In genomic region chr10:129864601-129865126, GRCh38 we compare ENCODE assay signal across 35 cellular contexts.
DNase-seq lines count a peak whose midpoint lies in the region; ATAC-seq and TF ChIP-seq lines count a peak whose summit lies in the region.
"Had no signal": no experiment of that assay in that cellular context is flagged by ENCODE, and none has a peak within 500 bp of the region (broad histone marks: within the 10 kb centered on the region; RNA-seq: fewer than 3 reads in every experiment).

No MANE protein-coding gene starts in this region.

- intact Hi-C loops in Right ventricle myocardium superior (cut with DNase I) (no loop called here), Caco-2 (cut with micrococcal nuclease; ENCODE audit: unreplicated experiment) (no loop called here)

- H4K20me1 ChIP-seq in BLaER1 = no peaks in the 10 kb centered on the region

- H3K9me3 ChIP-seq in right atrium auricular region (no peaks in the 10 kb centered on the region), BLaER1 (no peaks in the 10 kb centered on the region), Caco-2 (no peaks in the 10 kb centered on the region)
- H3K9me3 ChIP-seq: gastrocnemius medialis, mucosa of descending colon, spleen had no signal

- no peak for DNase-seq in Right ventricle myocardium superior
- DNase-seq in right atrium auricular region (ENCODE audit: low spot score) = no peak
- peak; percentile 14 for DNase-seq in dermis blood vessel endothelial cell
- no peak for DNase-seq in neural crest cell (ENCODE audit: low read depth, low spot score)
- DNase-seq in Caco-2 = no peak
- DNase-seq in HPDE6-E6E7 (ENCODE audit: extremely low spot score) = no peak
- DNase-seq in AML-193 (lab: John Stamatoyannopoulos, UW) = no peak
- DNase-seq: activated CD4-positive, alpha-beta T cell treated with anti-CD3 and anti-CD28 coated beads for 4 hours; activated CD8-positive, alpha-beta T cell treated with anti-CD3 and anti-CD28 coated beads, Interleukin-2, amount 10 ng/mL, durations not matched to agents 7 days and 5 days; anterior cingulate cortex; C1 segment of cervical spinal cord; DMS79; effector memory CD8-positive, alpha-beta T cell; gastrocnemius medialis; GDM1; H9; hypothalamus; KBM-7; mammary epithelial cell; MM.1S; mucosa of descending colon; NCI-H1105 treated with DMSO at 0.1 percent for 48 hours; NCI-H2029; NCI-H2227 treated with DMSO at 0.1 percent for 48 hours; NCI-H526; nephron progenitor cell; PC-9; retina; SHP77; spleen; stimulated activated CD4-positive, alpha-beta T cell treated with anti-CD3 and anti-CD28 coated beads, Interleukin-2, amount 100 ng/mL, for 24 hours had no signal

- peak; percentile 34 for ATAC-seq in Right ventricle myocardium superior (ENCODE audit: poor library complexity)
- ATAC-seq: activated CD8-positive, alpha-beta T cell treated with anti-CD3 and anti-CD28 coated beads, Interleukin-2, amount 10 ng/mL, durations not matched to agents 7 days and 5 days; effector memory CD8-positive, alpha-beta T cell; gastrocnemius medialis; mucosa of descending colon had no signal

- H3K27me3 Mint-ChIP-seq in neural crest cell (ENCODE audit: low read depth) (no peaks in the 10 kb centered on the region), Caco-2 (ENCODE audit: insufficient read depth, unreplicated experiment) (no peaks in the 10 kb centered on the region)
- H3K27me3 Mint-ChIP-seq: activated naive CD8-positive, alpha-beta T cell; stimulated activated naive CD8-positive, alpha-beta T cell treated with anti-CD3 and anti-CD28 coated beads, Interleukin-15, Interleukin-2, amounts not matched to agents 100 ng/mL and 50 ng/mL, for 24 hours had no signal

- H3K4me3 ChIP-seq in right atrium auricular region = no peak overlapping the region
- no peak overlapping the region for H3K4me3 ChIP-seq in BLaER1
- H3K4me3 ChIP-seq in Caco-2 (ENCODE audit: low read depth, low read length) = no peak overlapping the region
- H3K4me3 ChIP-seq: gastrocnemius medialis, mucosa of descending colon, PC-9, spleen had no signal

- POLR2A ChIA-PET in Caco-2 (lab: Charles Lee) = no interaction called here

- H3K36me3 ChIP-seq in right atrium auricular region (peaks cover 7% of the 10 kb centered on the region), BLaER1 (no peaks in the 10 kb centered on the region), Caco-2 (ENCODE audit: control insufficient read depth, insufficient read depth, low read length) (no peaks in the 10 kb centered on the region)
- H3K36me3 ChIP-seq: gastrocnemius medialis, spleen had no signal

- H3K9me3 Mint-ChIP-seq in neural crest cell (no peaks in the 10 kb centered on the region), Caco-2 (ENCODE audit: unreplicated experiment) (no peaks in the 10 kb centered on the region)
- H3K9me3 Mint-ChIP-seq: effector memory CD8-positive, alpha-beta T cell; H9; nephron progenitor cell; stimulated activated naive CD8-positive, alpha-beta T cell treated with anti-CD3 and anti-CD28 coated beads, Interleukin-15, Interleukin-2, amounts not matched to agents 100 ng/mL and 50 ng/mL, for 24 hours had no signal

- H3K4me1 Mint-ChIP-seq in neural crest cell (peaks cover 45% of the 10 kb centered on the region), Caco-2 (ENCODE audit: low read depth, unreplicated experiment) (no peaks in the 10 kb centered on the region)

- peak overlapping the region; percentile 72 for H3K4me3 Mint-ChIP-seq in neural crest cell
- no peak overlapping the region for H3K4me3 Mint-ChIP-seq in Caco-2 (ENCODE audit: unreplicated experiment)
- H3K4me3 Mint-ChIP-seq: activated CD8-positive, alpha-beta T cell treated with anti-CD3 and anti-CD28 coated beads, Interleukin-2, amount 10 ng/mL, durations not matched to agents 7 days and 5 days; activated naive CD8-positive, alpha-beta T cell; effector memory CD8-positive, alpha-beta T cell; H9; nephron progenitor cell; stimulated activated naive CD8-positive, alpha-beta T cell treated with anti-CD3 and anti-CD28 coated beads, Interleukin-15, Interleukin-2, amounts not matched to agents 100 ng/mL and 50 ng/mL, for 24 hours had no signal

- no TSS peak for BruUV-seq in Caco-2 (replicated peaks; lab: Mats Ljungman, UMichigan)

- CTCF ChIA-PET in Caco-2 (lab: Charles Lee) = interaction anchor here (1.6 kb wide), 1 partner anchor 11 kb away, joined by 3 read pairs; no protein-coding TSS in a partner anchor

- no peak overlapping the region for H3K9ac ChIP-seq in BLaER1
- H3K9ac ChIP-seq: parathyroid adenoma had no signal

- no peaks in the 10 kb centered on the region for H3K27me3 ChIP-seq in right atrium auricular region
- H3K27me3 ChIP-seq in BLaER1 = no peaks in the 10 kb centered on the region
- H3K27me3 ChIP-seq in Caco-2 (replicated peaks; ENCODE audit: control insufficient read depth, insufficient read depth, low read length) = no peaks in the 10 kb centered on the region
- H3K27me3 ChIP-seq: gastrocnemius medialis, spleen had no signal

- peak overlapping the region; percentile 43 for H3K4me2 ChIP-seq in BLaER1
- H3K4me2 ChIP-seq: PC-9 had no signal

- H3K36me3 Mint-ChIP-seq in neural crest cell (ENCODE audit: low read depth) (no peaks in the 10 kb centered on the region), Caco-2 (ENCODE audit: insufficient read depth, unreplicated experiment) (no peaks in the 10 kb centered on the region)
- H3K36me3 Mint-ChIP-seq: activated naive CD8-positive, alpha-beta T cell had no signal

- H3K27ac Mint-ChIP-seq in neural crest cell (ENCODE audit: unreplicated experiment) (peak overlapping the region; percentile 84), Caco-2 (ENCODE audit: unreplicated experiment) (no peak overlapping the region)
- H3K27ac Mint-ChIP-seq: activated CD8-positive, alpha-beta T cell treated with anti-CD3 and anti-CD28 coated beads, Interleukin-2, amount 10 ng/mL, durations not matched to agents 7 days and 5 days; activated naive CD8-positive, alpha-beta T cell; effector memory CD8-positive, alpha-beta T cell; H9; nephron progenitor cell; stimulated activated naive CD8-positive, alpha-beta T cell treated with anti-CD3 and anti-CD28 coated beads, Interleukin-15, Interleukin-2, amounts not matched to agents 100 ng/mL and 50 ng/mL, for 24 hours had no signal

- no peak for TF ChIP-seq CTCF in right atrium auricular region (IDR thresholded peaks at IDR 0.05)
- TF ChIP-seq CTCF in neural crest cell (conservative IDR thresholded peaks at IDR 0.05) = no peak
- no peak for TF ChIP-seq CTCF in Caco-2 (IDR thresholded peaks at IDR 0.05; ENCODE audit: insufficient read depth in 1 of 2, low read depth in 1 of 2, low read length in 1 of 2, severe bottlenecking in 1 of 2, unreplicated experiment in 1 of 2)

- no peak overlapping the region for H3K27ac ChIP-seq in right atrium auricular region
- no peak overlapping the region for H3K27ac ChIP-seq in BLaER1
- H3K27ac ChIP-seq: gastrocnemius medialis, parathyroid adenoma, PC-9, spleen had no signal

- H3K4me1 ChIP-seq in right atrium auricular region (peaks cover 0 to 3% of the 10 kb centered on the region in 2 donors), BLaER1 (peaks cover 13% of the 10 kb centered on the region), Caco-2 (peaks cover 14% of the 10 kb centered on the region)
- H3K4me1 ChIP-seq: gastrocnemius medialis, parathyroid adenoma, spleen had no signal
